In the genomic region with DNA sequence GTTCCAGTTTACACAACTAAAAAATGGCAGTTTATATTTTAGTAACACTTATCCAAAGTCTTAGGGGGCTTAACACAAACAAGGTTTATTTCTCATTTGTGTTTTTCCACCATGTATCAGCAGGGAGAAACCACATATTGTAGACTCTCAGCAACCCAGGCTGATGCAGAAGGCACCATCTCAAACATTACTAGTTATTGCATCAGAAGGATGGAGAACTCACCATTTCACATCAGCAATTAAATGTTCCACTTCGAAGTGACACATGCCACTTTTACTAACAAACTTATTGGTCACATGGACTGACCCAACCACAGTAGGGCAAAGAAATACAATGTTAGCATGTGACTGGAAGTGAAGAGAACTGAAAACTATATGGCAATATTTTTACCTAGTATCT, we compare ENCODE assay signal across 1 cellular context.
TF ChIP-seq lines count a peak whose summit lies in the region.

No MANE protein-coding gene starts in this region.

TF ChIP-seq in IMR-90, 13 proteins besides CTCF, POLR2A, EP300 and RAD21:
- no peak for TF ChIP-seq MAFK (IDR thresholded peaks at IDR 0.05; ENCODE audit: low read depth, low read length)
- no peak for TF ChIP-seq CHD1 (IDR thresholded peaks at IDR 0.05; ENCODE audit: low read depth, low read length)
- TF ChIP-seq, protein P1, sequence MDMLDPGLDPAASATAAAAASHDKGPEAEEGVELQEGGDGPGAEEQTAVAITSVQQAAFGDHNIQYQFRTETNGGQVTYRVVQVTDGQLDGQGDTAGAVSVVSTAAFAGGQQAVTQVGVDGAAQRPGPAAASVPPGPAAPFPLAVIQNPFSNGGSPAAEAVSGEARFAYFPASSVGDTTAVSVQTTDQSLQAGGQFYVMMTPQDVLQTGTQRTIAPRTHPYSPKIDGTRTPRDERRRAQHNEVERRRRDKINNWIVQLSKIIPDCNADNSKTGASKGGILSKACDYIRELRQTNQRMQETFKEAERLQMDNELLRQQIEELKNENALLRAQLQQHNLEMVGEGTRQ (IDR thresholded peaks at IDR 0.05; ENCODE audit: low read depth, low read length) = no peak
- TF ChIP-seq MAZ (IDR thresholded peaks at IDR 0.05; ENCODE audit: borderline replicate concordance, low read depth, low read length) = no peak
- 0 out of 2 replicates have a peak, but pooled peaks have one; percentile 2 for TF ChIP-seq CEBPB (IDR thresholded peaks at IDR 0.05; ENCODE audit: low read depth, low read length)
- no peak for TF ChIP-seq RCOR1 (IDR thresholded peaks at IDR 0.05; ENCODE audit: insufficient replicate concordance, low read length)
